ENCODE assay signal across 23 cellular contexts in genomic region chr1:106277786-106278185, GRCh38.
A peak's percentile ranks its signal among the peaks of the same experiment; 100 is the strongest.
DNase-seq lines count a peak whose midpoint lies in the region; ATAC-seq, FAIRE-seq and TF ChIP-seq lines count a peak whose summit lies in the region.
"Had no signal": no experiment of that assay in that cellular context is flagged by ENCODE, and none has a peak within 500 bp of the region (broad histone marks: within the 10 kb centered on the region; RNA-seq: fewer than 3 reads in every experiment).

No MANE protein-coding gene starts in this region.

- H3K4me1 Mint-ChIP-seq in GM23338 (no peaks in the 10 kb centered on the region), astrocyte (ENCODE audit: low read depth, unreplicated experiment) (peaks cover 16% of the 10 kb centered on the region), endodermal cell (peaks cover 4% of the 10 kb centered on the region)
- H3K4me1 Mint-ChIP-seq in activated T-cell treated with anti-CD3 and anti-CD28 coated beads, Interleukin-2, amount 50 U/mL, for 24 hours (ENCODE audit: low read depth) = no peaks in the 10 kb centered on the region
- H3K4me1 Mint-ChIP-seq: B cell; CD4-positive, CD25-positive, alpha-beta regulatory T cell; CD8-positive, alpha-beta memory T cell; H9 had no signal

- H3K4me3 ChIP-seq in GM23338 (no peak overlapping the region), astrocyte (ENCODE audit: insufficient read depth, low read depth, low read length) (no peak overlapping the region), endodermal cell (ENCODE audit: low read length) (peak overlapping the region; percentile 16)
- H3K4me3 ChIP-seq: BLaER1, GM12878 had no signal

- H3K27ac Mint-ChIP-seq in GM23338 (peak overlapping the region; percentile 16; the same call in 1 of the 2 replicates), astrocyte (ENCODE audit: unreplicated experiment) (peak overlapping the region; percentile 80), endodermal cell (no peak overlapping the region)
- no peak overlapping the region for H3K27ac Mint-ChIP-seq in activated T-cell treated with anti-CD3 and anti-CD28 coated beads, Interleukin-2, amount 50 U/mL, for 24 hours
- H3K27ac Mint-ChIP-seq: B cell; CD4-positive, CD25-positive, alpha-beta regulatory T cell; CD8-positive, alpha-beta memory T cell had no signal

- DNase-seq in GM23338 (ENCODE audit: low spot score) = no peak
- DNase-seq in NCI-H82 (lab: John Stamatoyannopoulos, UW) = peak; percentile 79
- no peak for DNase-seq in astrocyte (ENCODE audit: low read depth)
- no peak for DNase-seq in endodermal cell
- no peak for DNase-seq in sciatic nerve (ENCODE audit: low spot score)
- no peak for DNase-seq in activated T-cell treated with anti-CD3 and anti-CD28 coated beads, Interleukin-2, amount 50 U/mL, for 24 hours
- no peak for DNase-seq in RCC 7860 (ENCODE audit: low spot score)
- no peak for DNase-seq in mesenteric fat pad (ENCODE audit: low spot score)
- DNase-seq: CD4-positive, CD25-positive, alpha-beta regulatory T cell; CD8-positive, alpha-beta memory T cell; DMS 273 treated with DMSO at 0.1 percent for 48 hours; DMS79; EL; GDM1; GOT3; H9 had no signal

- H3K4me1 ChIP-seq in GM23338 (ENCODE audit: insufficient read depth) (no peaks in the 10 kb centered on the region), astrocyte (ENCODE audit: insufficient read depth, low read length) (no peaks in the 10 kb centered on the region), endodermal cell (ENCODE audit: control insufficient read depth, insufficient read depth, low read length) (no peaks in the 10 kb centered on the region)
- H3K4me1 ChIP-seq: BLaER1 had no signal

- no peaks in the 10 kb centered on the region for H3F3A ChIP-seq in GM23338 (replicated peaks; ENCODE audit: low read depth)

- no peaks in the 10 kb centered on the region for H3K36me3 Mint-ChIP-seq in GM23338 (ENCODE audit: low read depth)
- H3K36me3 Mint-ChIP-seq in astrocyte (ENCODE audit: low read depth, unreplicated experiment) = no peaks in the 10 kb centered on the region
- no peaks in the 10 kb centered on the region for H3K36me3 Mint-ChIP-seq in endodermal cell (ENCODE audit: low read depth)
- no peaks in the 10 kb centered on the region for H3K36me3 Mint-ChIP-seq in activated T-cell treated with anti-CD3 and anti-CD28 coated beads, Interleukin-2, amount 50 U/mL, for 24 hours (ENCODE audit: low read depth)
- H3K36me3 Mint-ChIP-seq: CD4-positive, CD25-positive, alpha-beta regulatory T cell; CD8-positive, alpha-beta memory T cell had no signal

- ATAC-seq in GM23338 (no peak), sciatic nerve (no peak)
- ATAC-seq: GM12878, HCT116 had no signal

- FAIRE-seq in astrocyte (lab: Jason Lieb, UNC) (no peak), RCC 7860 (lab: Jason Lieb, UNC) (no peak)
- FAIRE-seq: D721Med, GM12878, GM19239 had no signal

- H3K27me3 ChIP-seq in GM23338 (ENCODE audit: insufficient read depth) (no peaks in the 10 kb centered on the region), astrocyte (ENCODE audit: insufficient read depth, low read length) (no peaks in the 10 kb centered on the region), endodermal cell (ENCODE audit: control insufficient read depth, insufficient read depth, low read length, poor library complexity, severe bottlenecking) (no peaks in the 10 kb centered on the region)
- H3K27me3 ChIP-seq: BLaER1 had no signal

- H3K9me2 ChIP-seq in GM23338 (ENCODE audit: insufficient read depth) = no peaks in the 10 kb centered on the region; the same call in 1 of the 2 replicates

- no peaks in the 10 kb centered on the region for H4K20me1 ChIP-seq in GM23338 (replicated peaks; ENCODE audit: insufficient read depth)
- H4K20me1 ChIP-seq in astrocyte (ENCODE audit: insufficient read depth, low read length) = no peaks in the 10 kb centered on the region
- H4K20me1 ChIP-seq: BLaER1 had no signal

- H3K4me3 Mint-ChIP-seq in GM23338 = no peak overlapping the region
- H3K4me3 Mint-ChIP-seq in astrocyte (ENCODE audit: unreplicated experiment) = no peak overlapping the region
- no peak overlapping the region for H3K4me3 Mint-ChIP-seq in endodermal cell
- no peak overlapping the region for H3K4me3 Mint-ChIP-seq in activated T-cell treated with anti-CD3 and anti-CD28 coated beads, Interleukin-2, amount 50 U/mL, for 24 hours
- H3K4me3 Mint-ChIP-seq: B cell; CD4-positive, CD25-positive, alpha-beta regulatory T cell; CD8-positive, alpha-beta memory T cell; H9 had no signal

- H3K27ac ChIP-seq in GM23338 (ENCODE audit: low read depth) = no peak overlapping the region
- H3K27ac ChIP-seq in astrocyte (ENCODE audit: low read depth, low read length) = no peak overlapping the region
- no peak overlapping the region for H3K27ac ChIP-seq in endodermal cell (ENCODE audit: low read depth, low read length)
- H3K27ac ChIP-seq: BLaER1, C4-2B had no signal

- no peak overlapping the region for H3K4me2 ChIP-seq in GM23338
- no peak overlapping the region for H3K4me2 ChIP-seq in astrocyte (ENCODE audit: low read length)
- H3K4me2 ChIP-seq: BLaER1 had no signal

- H3K9me3 ChIP-seq in astrocyte (ENCODE audit: insufficient read depth, low read depth, low read length) = no peaks in the 10 kb centered on the region
- no peaks in the 10 kb centered on the region for H3K9me3 ChIP-seq in endodermal cell (ENCODE audit: control insufficient read depth, low read length)
- H3K9me3 ChIP-seq: BLaER1 had no signal

- H2AFZ ChIP-seq in GM23338 (no peak overlapping the region), astrocyte (ENCODE audit: low read depth, low read length) (no peak overlapping the region)

- intact Hi-C loops in sciatic nerve (cut with DNase I) = no loop called here

- no peaks in the 10 kb centered on the region for H3K79me2 ChIP-seq in GM23338 (replicated peaks; ENCODE audit: insufficient read depth)
- no peaks in the 10 kb centered on the region for H3K79me2 ChIP-seq in astrocyte (ENCODE audit: insufficient read depth, low read length)

- H3K9me3 Mint-ChIP-seq in GM23338 (no peaks in the 10 kb centered on the region), astrocyte (ENCODE audit: unreplicated experiment) (no peaks in the 10 kb centered on the region), endodermal cell (peaks cover 4% of the 10 kb centered on the region)
- H3K9me3 Mint-ChIP-seq in activated T-cell treated with anti-CD3 and anti-CD28 coated beads, Interleukin-2, amount 50 U/mL, for 24 hours = peaks cover 15% of the 10 kb centered on the region

- H3K27me3 Mint-ChIP-seq in GM23338 (ENCODE audit: insufficient read depth, low read depth, poor library complexity) (no peaks in the 10 kb centered on the region), astrocyte (ENCODE audit: low read depth, unreplicated experiment) (no peaks in the 10 kb centered on the region), endodermal cell (ENCODE audit: insufficient read depth) (no peaks in the 10 kb centered on the region)
- H3K27me3 Mint-ChIP-seq in activated T-cell treated with anti-CD3 and anti-CD28 coated beads, Interleukin-2, amount 50 U/mL, for 24 hours = no peaks in the 10 kb centered on the region
- H3K27me3 Mint-ChIP-seq: B cell; CD4-positive, CD25-positive, alpha-beta regulatory T cell; CD8-positive, alpha-beta memory T cell had no signal

- no peak overlapping the region for H3K9ac ChIP-seq in astrocyte (ENCODE audit: low read length)
- H3K9ac ChIP-seq in endodermal cell (ENCODE audit: extremely low read depth, low read length, poor library complexity, severe bottlenecking) = no peak overlapping the region
- H3K9ac ChIP-seq: BLaER1 had no signal

- TF ChIP-seq CTCF in GM23338 (conservative IDR thresholded peaks at IDR 0.05; ENCODE audit: low read depth in 2 of 2) (no peak), astrocyte (IDR thresholded peaks at IDR 0.05; ENCODE audit: insufficient read depth, low read depth, low read length) (no peak), endodermal cell (conservative IDR thresholded peaks at IDR 0.05) (no peak)

- H3K36me3 ChIP-seq in GM23338 (ENCODE audit: insufficient read depth) (no peaks in the 10 kb centered on the region), astrocyte (ENCODE audit: insufficient read depth, low read length) (no peaks in the 10 kb centered on the region), endodermal cell (ENCODE audit: control insufficient read depth, insufficient read depth, low read length) (no peaks in the 10 kb centered on the region)
- H3K36me3 ChIP-seq: BLaER1 had no signal

- 93 to 98% methylated on average over 3 to 4 of the region's 4 CpGs for WGBS in endodermal cell (ENCODE audit: insufficient coverage in 1 of 2, insufficient read length in 1 of 2), 2 experiments

TF ChIP-seq in GM23338, 12 proteins besides CTCF, POLR2A, EP300 and RAD21 (continues in another document):
- no peak for TF ChIP-seq CREB1 (CRISPR knock-in tag; IDR thresholded peaks at IDR 0.05; ENCODE audit: low read depth)
- no peak for TF ChIP-seq EZH2phosphoT487 (IDR thresholded peaks at IDR 0.05; ENCODE audit: unreplicated experiment)
- no peak for TF ChIP-seq ZNF114 (CRISPR knock-in tag; IDR thresholded peaks at IDR 0.05)
- TF ChIP-seq NANOG (IDR thresholded peaks at IDR 0.05; ENCODE audit: borderline replicate concordance) = no peak

Comparison
In these comparisons a context has a peak if more than half of its experiments do, and no peak if none do; other contexts are left out.
1. H3K27ac Mint-ChIP-seq: peak in GM23338 (single experiment) and astrocyte (single experiment); none in endodermal cell (single experiment) and activated T-cell treated with anti-CD3 and anti-CD28 coated beads, Interleukin-2, amount 50 U/mL, for 24 hours (single experiment).